ENCODE assay signal across 25 cellular contexts in genomic region chr6:107614828-107615227, GRCh38.
"Had no signal": no experiment of that assay in that cellular context is flagged by ENCODE, and none has a peak within 500 bp of the region (broad histone marks: within the 10 kb centered on the region; RNA-seq: fewer than 3 reads in every experiment).

No MANE protein-coding gene starts in this region.

- H3K27ac ChIP-seq: breast epithelium, parathyroid adenoma, psoas muscle, spleen, tibial nerve had no signal

- ATAC-seq: activated CD8-positive, alpha-beta T cell treated with anti-CD3 and anti-CD28 coated beads for 36 hours; activated naive CD8-positive, alpha-beta T cell treated with anti-CD3 and anti-CD28 coated beads, Interleukin-2, amount 50 U/mL, for 24 hours; activated T-cell treated with anti-CD3 and anti-CD28 coated beads, Interleukin-2, amount 50 U/mL, for 4 hours; esophagus mucosa; left lobe of liver; mucosa of descending colon; psoas muscle had no signal

- H3K36me3 Mint-ChIP-seq: activated naive CD4-positive, alpha-beta T cell treated with anti-CD3 and anti-CD28 coated beads, Interleukin-2, amount 50 U/mL, for 24 hours had no signal

- H3K4me3 Mint-ChIP-seq: activated CD8-positive, alpha-beta T cell treated with anti-CD3 and anti-CD28 coated beads for 36 hours; activated naive CD4-positive, alpha-beta T cell treated with anti-CD3 and anti-CD28 coated beads, Interleukin-2, amount 50 U/mL, for 24 hours; activated naive CD8-positive, alpha-beta T cell treated with anti-CD3 and anti-CD28 coated beads, Interleukin-2, amount 50 U/mL, for 24 hours; activated T-cell treated with anti-CD3 and anti-CD28 coated beads, Interleukin-2, amount 50 U/mL, for 4 hours; endodermal cell had no signal

- H3K36me3 ChIP-seq: breast epithelium, spleen, tibial nerve had no signal

- H3K27me3 Mint-ChIP-seq: activated CD8-positive, alpha-beta T cell treated with anti-CD3 and anti-CD28 coated beads for 36 hours; activated naive CD4-positive, alpha-beta T cell treated with anti-CD3 and anti-CD28 coated beads, Interleukin-2, amount 50 U/mL, for 24 hours had no signal

- H3K4me1 ChIP-seq: breast epithelium had no signal

- DNase-seq: activated CD4-positive, alpha-beta T cell treated with anti-CD3 and anti-CD28 coated beads, Interleukin-2, amount 50 U/mL, for 1 hour; activated CD8-positive, alpha-beta T cell treated with anti-CD3 and anti-CD28 coated beads for 36 hours; activated naive CD8-positive, alpha-beta T cell treated with anti-CD3 and anti-CD28 coated beads, Interleukin-2, amount 50 U/mL, for 24 hours; activated T-cell treated with anti-CD3 and anti-CD28 coated beads, Interleukin-2, amount 50 U/mL, for 4 hours; amygdala; central memory CD4-positive, alpha-beta T cell; endodermal cell; foreskin fibroblast; head of caudate nucleus; hippocampal formation; mesendoderm; mucosa of descending colon; occipital lobe; psoas muscle; spleen; stimulated activated naive CD4-positive, alpha-beta T cell treated with Interleukin-2 at 50 U/mL for 16 hours; T-helper 2 cell had no signal

- H3K9me3 Mint-ChIP-seq: activated CD8-positive, alpha-beta T cell treated with anti-CD3 and anti-CD28 coated beads for 36 hours; activated naive CD4-positive, alpha-beta T cell treated with anti-CD3 and anti-CD28 coated beads, Interleukin-2, amount 50 U/mL, for 24 hours; activated naive CD8-positive, alpha-beta T cell treated with anti-CD3 and anti-CD28 coated beads, Interleukin-2, amount 50 U/mL, for 24 hours; activated T-cell treated with anti-CD3 and anti-CD28 coated beads, Interleukin-2, amount 50 U/mL, for 4 hours; activated T-helper 2 cell treated with anti-CD3 and anti-CD28 coated beads, Interferon-gamma antibody, Interleukin-2, Interleukin-4, amounts not matched to agents 10 μg/mL and 5 μg/mL and 100 μg/mL, durations not matched to agents 14 hours and 24 hours and 36 hours; endodermal cell had no signal

- H3K27me3 ChIP-seq: breast epithelium, spleen, tibial nerve had no signal

- H3K9ac ChIP-seq: parathyroid adenoma had no signal

- H2AFZ ChIP-seq: parathyroid adenoma had no signal

- H3K27ac Mint-ChIP-seq: activated CD8-positive, alpha-beta T cell treated with anti-CD3 and anti-CD28 coated beads for 36 hours; activated naive CD8-positive, alpha-beta T cell treated with anti-CD3 and anti-CD28 coated beads, Interleukin-2, amount 50 U/mL, for 24 hours; activated T-helper 2 cell treated with anti-CD3 and anti-CD28 coated beads, Interferon-gamma antibody, Interleukin-2, Interleukin-4, amounts not matched to agents 10 μg/mL and 5 μg/mL and 100 μg/mL, durations not matched to agents 14 hours and 24 hours and 36 hours; endodermal cell had no signal

- H3K4me3 ChIP-seq: breast epithelium, lung, mucosa of descending colon, psoas muscle, spleen, tibial nerve had no signal

- H3K9me3 ChIP-seq: breast epithelium, mucosa of descending colon, psoas muscle, spleen, tibial nerve had no signal
